ENCODE assay signal across 26 cellular contexts in the genomic region with DNA sequence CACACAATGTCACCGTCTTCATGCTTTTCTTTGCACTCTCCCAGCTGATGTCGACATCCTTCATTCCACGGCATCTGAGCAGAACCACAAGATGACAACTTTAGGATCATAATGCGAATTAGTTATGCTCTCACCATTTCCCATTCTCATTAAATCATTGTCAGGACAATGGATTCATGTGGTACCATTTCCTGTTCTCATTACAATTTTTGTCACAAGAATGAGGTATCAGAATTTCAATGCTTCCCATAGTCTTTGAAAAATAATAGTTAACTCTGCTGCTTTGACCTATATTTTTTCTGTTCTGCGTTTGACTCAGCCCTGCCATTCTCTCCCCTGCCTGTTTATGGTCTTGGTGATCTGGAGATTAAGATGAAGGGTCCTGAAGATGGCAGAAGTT.
"Had no signal": no experiment of that assay in that cellular context is flagged by ENCODE, and none has a peak within 500 bp of the region (broad histone marks: within the 10 kb centered on the region; RNA-seq: fewer than 3 reads in every experiment).

No MANE protein-coding gene starts in this region.

- ATAC-seq: activated T-cell treated with anti-CD3 and anti-CD28 coated beads, Interleukin-2, amount 50 U/mL, for 4 hours; effector memory CD8-positive, alpha-beta T cell; gastrocnemius medialis; left ventricle myocardium superior; natural killer cell treated with Interleukin-12 subunit alpha and Interleukin-12 subunit beta and Interleukin-15 and Interleukin-18, amount 100 ng/mL, for 72 hours; stimulated activated effector memory CD8-positive, alpha-beta T cell treated with anti-CD3 and anti-CD28 coated beads, Interleukin-12 subunit alpha, Interleukin-12 subunit beta, amount 100 ng/mL, for 72 hours had no signal

- H3K27ac ChIP-seq: adrenal gland, ascending aorta, breast epithelium, dorsolateral prefrontal cortex, gastrocnemius medialis, right atrium auricular region, stomach, suprapubic skin, tibial nerve had no signal

- H3K36me3 ChIP-seq: adrenal gland, ascending aorta, breast epithelium, esophagus muscularis mucosa, gastrocnemius medialis, right atrium auricular region, stomach, suprapubic skin, tibial nerve had no signal

- FAIRE-seq: colon, islet of Langerhans had no signal

- H3K4me3 ChIP-seq: adrenal gland, ascending aorta, breast epithelium, dorsolateral prefrontal cortex, esophagus muscularis mucosa, gastrocnemius medialis, right atrium auricular region, stomach, suprapubic skin, tibial nerve had no signal

- H3K4me1 ChIP-seq: adrenal gland, ascending aorta, breast epithelium, gastrocnemius medialis, right atrium auricular region, stomach, suprapubic skin, tibial nerve had no signal

- H3K9me3 ChIP-seq: adrenal gland, ascending aorta, breast epithelium, esophagus muscularis mucosa, gastrocnemius medialis, right atrium auricular region, stomach, suprapubic skin, tibial nerve had no signal

- H3K27me3 ChIP-seq: ascending aorta, breast epithelium, esophagus muscularis mucosa, gastrocnemius medialis, right atrium auricular region, stomach, tibial nerve had no signal

- DNase-seq: activated CD4-positive, alpha-beta T cell treated with anti-CD3 and anti-CD28 coated beads for 4 hours; activated CD4-positive, alpha-beta T cell treated with anti-CD3 and anti-CD28 coated beads, Interleukin-2, amount 50 U/mL, for 48 hours; activated CD4-positive, CD25-positive, alpha-beta regulatory T cell; activated CD8-positive, alpha-beta memory T cell treated with anti-CD3 and anti-CD28 coated beads, Interleukin-2, amount 50 U/mL, for 48 hours; activated naive CD4-positive, alpha-beta T cell; activated T-cell treated with anti-CD3 and anti-CD28 coated beads, Interleukin-2, amount 50 U/mL, for 4 hours; adrenal gland; dorsolateral prefrontal cortex; effector memory CD8-positive, alpha-beta T cell; gastrocnemius medialis; hippocampal formation; left ventricle myocardium superior; mammary epithelial cell; stimulated activated CD4-positive, alpha-beta T cell treated with anti-CD3 and anti-CD28 coated beads, Interleukin-2, amount 100 ng/mL, for 24 hours; stomach; T1000 had no signal
